Comparison of ENCODE assay signal across 1 cellular context in genomic region chr6:29510202-29510601, GRCh38.
TF ChIP-seq lines count a peak whose summit lies in the region.

No MANE protein-coding gene starts in this region.

TF ChIP-seq in GM12878, 131 proteins besides CTCF, POLR2A, EP300 and RAD21:
- TF ChIP-seq FOS (IDR thresholded peaks at IDR 0.05; ENCODE audit: borderline replicate concordance, extremely low read depth, insufficient read length) (no peak), BHLHE40 (IDR thresholded peaks at IDR 0.05; ENCODE audit: borderline replicate concordance in 1 of 2, low read depth in 2 of 2, low read length in 1 of 2) (0 out of 4 replicates have a peak, but pooled peaks of 1 of the 2 experiments have one; percentile 15)
